Comparison of ENCODE assay signal across 8 cellular contexts in the genomic region with DNA sequence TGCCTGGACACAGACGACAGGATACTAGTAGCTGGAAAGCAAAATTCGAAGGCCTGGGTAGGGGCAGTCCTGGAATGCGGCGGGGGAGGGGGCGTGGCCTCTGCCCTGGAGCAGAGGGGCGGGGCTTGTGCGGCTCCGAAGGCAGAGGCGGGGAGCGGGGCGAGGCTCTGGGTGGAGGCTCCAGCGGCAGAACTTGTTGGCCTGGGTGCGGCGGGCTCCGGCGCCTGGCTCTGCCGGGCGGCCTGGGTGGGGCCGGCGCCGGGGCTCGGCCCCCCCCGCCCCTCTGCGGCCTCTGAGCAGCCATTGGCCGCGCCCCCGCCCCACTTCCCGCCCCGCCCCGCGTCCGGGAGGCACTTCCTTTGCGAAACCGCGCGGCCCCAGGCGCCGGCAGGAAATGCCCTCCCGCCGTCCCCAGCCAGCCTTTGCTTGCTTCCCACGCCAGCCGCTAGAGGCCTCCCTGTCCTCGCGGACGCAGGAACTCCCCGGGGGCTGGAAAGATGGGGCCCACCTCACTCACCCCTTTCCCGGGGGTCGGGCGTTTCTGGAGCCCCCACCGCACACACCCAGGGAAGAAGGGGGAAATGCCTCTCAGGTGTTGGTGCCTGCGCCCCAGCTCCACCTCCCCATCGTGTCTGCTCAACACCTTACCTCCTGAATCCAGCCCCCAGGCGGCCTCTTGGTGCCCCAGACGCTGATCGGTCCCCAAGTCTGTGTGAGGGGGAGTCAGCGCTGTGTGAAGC. TPM values are rescaled to one million over a fixed set of nuclear protein-coding genes. Genes with fewer than 3 reads are reported as not detected.
A peak's percentile ranks its signal among the peaks of the same experiment; 100 is the strongest.
DNase-seq lines count a peak whose midpoint lies in the region; ATAC-seq and TF ChIP-seq lines count a peak whose summit lies in the region.

No MANE protein-coding gene starts in this region.

- intact Hi-C loops in CD4-positive, alpha-beta memory T cell (cut with micrococcal nuclease), result loop anchor here (1.0 to 5.0 kb wide), 11 partner anchors 10 to 981 kb away; a partner anchor contains a TSS
- intact Hi-C loops in dendritic cell treated with granulocyte-macrophage colony-stimulating factor and Interleukin-4, amounts not matched to agents 40 ng/mL and 50 ng/mL, for 4 days (cut with micrococcal nuclease), result loop anchor here (1.0 to 2.0 kb wide), 2 partner anchors 10 to 60 kb away; no protein-coding TSS in a partner anchor
- intact Hi-C loops in right lobe of liver (cut with DNase I), result loop anchor here (5.0 to 10.0 kb wide), 3 partner anchors 58 to 248 kb away; a partner anchor contains a TSS

- WGBS in right lobe of liver (ENCODE audit: insufficient coverage, low coverage, low lambda C conversion rate, missing lambda C conversion rate), result 0% methylated on average over 9 of the region's 56 CpGs

- no peaks in the 10 kb centered on the region for H3K27me3 ChIP-seq in CD4-positive, alpha-beta memory T cell (ENCODE audit: insufficient read depth, low read length)
- no peaks in the 10 kb centered on the region for H3K27me3 ChIP-seq in right lobe of liver

- peak; percentile 88 to 92 (median 91) for DNase-seq in CD4-positive, alpha-beta memory T cell
- peak; percentile 96 for DNase-seq in NCI-H748 (lab: John Stamatoyannopoulos, UW; ENCODE audit: unreplicated experiment)
- peak; percentile 75 to 88 for DNase-seq in activated CD4-positive, alpha-beta T cell treated with anti-CD3 and anti-CD28 coated beads, Interleukin-2, amount 50 U/mL, for 24 hours (ENCODE audit: low read depth in 1 of 2, low spot score in 1 of 2)
- DNase-seq in right lobe of liver, result peak; percentile 98 to 99 (median 99)
- DNase-seq in stimulated activated CD4-positive, alpha-beta T cell treated with anti-CD3 and anti-CD28 coated beads, Interleukin-4, amount 100 ng/mL, for 24 hours, result peak; percentile 91

- H3K9me3 ChIP-seq in CD4-positive, alpha-beta memory T cell (ENCODE audit: control insufficient read depth in 1 of 2, low read length in 2 of 2), result no peaks in the 10 kb centered on the region
- no peaks in the 10 kb centered on the region for H3K9me3 ChIP-seq in right lobe of liver

- peak overlapping the region; percentile 71 for H3K27ac ChIP-seq in CD4-positive, alpha-beta memory T cell (ENCODE audit: low read depth, low read length)
- peak overlapping the region; percentile 77 to 82 (median 79) for H3K27ac ChIP-seq in right lobe of liver

- CTCF ChIA-PET in CD4-positive, alpha-beta memory T cell (lab: Charles Lee; ENCODE audit: partially characterized antibody), result interaction anchor here (0.5 to 2.7 kb wide), 11 partner anchors 10 to 281 kb away, joined by 3 to 18 read pairs (median 4); a partner anchor contains a TSS

- no peaks in the 10 kb centered on the region for H3K9me3 Mint-ChIP-seq in CD4-positive, alpha-beta memory T cell
- no peaks in the 10 kb centered on the region for H3K9me3 Mint-ChIP-seq in dendritic cell treated with granulocyte-macrophage colony-stimulating factor and Interleukin-4, amounts not matched to agents 40 ng/mL and 50 ng/mL, for 4 days

- H3K36me3 ChIP-seq in CD4-positive, alpha-beta memory T cell (ENCODE audit: insufficient read depth, low read length), result peaks cover 25% of the 10 kb centered on the region
- peaks cover 0 to 37% (median 16%) of the 10 kb centered on the region in 4 donors for H3K36me3 ChIP-seq in right lobe of liver

- H3K27ac Mint-ChIP-seq in CD4-positive, alpha-beta memory T cell, result peak overlapping the region; percentile 93 to 100 (median 96)
- peak overlapping the region; percentile 89 for H3K27ac Mint-ChIP-seq in dendritic cell treated with granulocyte-macrophage colony-stimulating factor and Interleukin-4, amounts not matched to agents 40 ng/mL and 50 ng/mL, for 4 days

- no peaks in the 10 kb centered on the region for H3K27me3 Mint-ChIP-seq in CD4-positive, alpha-beta memory T cell
- no peaks in the 10 kb centered on the region for H3K27me3 Mint-ChIP-seq in dendritic cell treated with granulocyte-macrophage colony-stimulating factor and Interleukin-4, amounts not matched to agents 40 ng/mL and 50 ng/mL, for 4 days

- peak; percentile 74 for ATAC-seq in GM19438 (IDR thresholded peaks at IDR 0.05; ENCODE audit: low read depth, unreplicated experiment)
- ATAC-seq in HG03565 (IDR thresholded peaks at IDR 0.05; ENCODE audit: unreplicated experiment), result peak; percentile 65
- peak; percentile 85 to 94 (median 88) for ATAC-seq in right lobe of liver

- peaks cover 6 to 40% of the 10 kb centered on the region in 2 donors for H3K36me3 Mint-ChIP-seq in CD4-positive, alpha-beta memory T cell
- peaks cover 45% of the 10 kb centered on the region for H3K36me3 Mint-ChIP-seq in dendritic cell treated with granulocyte-macrophage colony-stimulating factor and Interleukin-4, amounts not matched to agents 40 ng/mL and 50 ng/mL, for 4 days (ENCODE audit: low read depth)

- peak overlapping the region; percentile 34 to 63 for H3K4me3 ChIP-seq in CD4-positive, alpha-beta memory T cell (ENCODE audit: low read length in 2 of 2)
- peak overlapping the region; percentile 40 to 56 (median 53) for H3K4me3 ChIP-seq in right lobe of liver

- peak overlapping the region; percentile 80 to 91 (median 87) for H3K4me3 Mint-ChIP-seq in CD4-positive, alpha-beta memory T cell
- peak overlapping the region; percentile 60 for H3K4me3 Mint-ChIP-seq in dendritic cell treated with granulocyte-macrophage colony-stimulating factor and Interleukin-4, amounts not matched to agents 40 ng/mL and 50 ng/mL, for 4 days

- TF ChIP-seq POLR2A in right lobe of liver (IDR thresholded peaks at IDR 0.05), result peak; percentile 56

- POLR2A ChIA-PET in CD4-positive, alpha-beta memory T cell (lab: Charles Lee; ENCODE audit: partially characterized antibody), result interaction anchor here (0.8 to 6.1 kb wide), 20 partner anchors 9 to 841 kb away, joined by 3 to 109 read pairs (median 4); a partner anchor contains a TSS

- H3K4me1 Mint-ChIP-seq in CD4-positive, alpha-beta memory T cell, result peaks cover 32 to 67% (median 50%) of the 10 kb centered on the region in 4 donors
- peaks cover 69% of the 10 kb centered on the region for H3K4me1 Mint-ChIP-seq in dendritic cell treated with granulocyte-macrophage colony-stimulating factor and Interleukin-4, amounts not matched to agents 40 ng/mL and 50 ng/mL, for 4 days (ENCODE audit: low read depth)

- peaks cover 62% of the 10 kb centered on the region for H3K4me1 ChIP-seq in CD4-positive, alpha-beta memory T cell (ENCODE audit: insufficient read depth, low read length)
- peaks cover 0 to 44% (median 21%) of the 10 kb centered on the region in 4 donors for H3K4me1 ChIP-seq in right lobe of liver

- TF ChIP-seq CTCF in right lobe of liver (IDR thresholded peaks at IDR 0.05), result peak; percentile 79 to 83 (median 81)

RNA-seq across cellular contexts. Expression of a gene that starts 6.7 kb away (rescaled TPM):
- 100 to 1,000 TPM; 182 to 183 TPM for total RNA-seq in CD4-positive, alpha-beta memory T cell
- polyA plus RNA-seq in CD4-positive, alpha-beta memory T cell, result 10 to 100 TPM; 26.4 to 37.7 TPM
- total RNA-seq in right lobe of liver, result 10 to 100 TPM; 55.1 to 95.9 (median 75.6) TPM

RNA-seq across cellular contexts. Expression of a gene that starts 12.5 kb away (rescaled TPM):
- total RNA-seq in CD4-positive, alpha-beta memory T cell, result not detected
- not detected for polyA plus RNA-seq in CD4-positive, alpha-beta memory T cell
- total RNA-seq in right lobe of liver, result 100 to 1,000 TPM in 1 of 6 experiments, 10 to 100 TPM in 2, 1 to 10 TPM in 3; 2.1 to 118 (median 19.1) TPM

RNA-seq across cellular contexts. Expression of a gene that starts 24.3 kb away (rescaled TPM):
- 1 to 10 TPM; 1.3 to 1.9 TPM for total RNA-seq in CD4-positive, alpha-beta memory T cell
- under 1 TPM; 0.37 to 0.92 TPM for polyA plus RNA-seq in CD4-positive, alpha-beta memory T cell
- total RNA-seq in right lobe of liver, result 10 to 100 TPM in 3 of 6 experiments, 1 to 10 TPM in 3; 4.2 to 13.2 (median 11.0) TPM

RNA-seq across cellular contexts. Expression of a gene that starts 49.7 kb away (rescaled TPM):
- total RNA-seq in CD4-positive, alpha-beta memory T cell, result not detected
- polyA plus RNA-seq in CD4-positive, alpha-beta memory T cell, result not detected
- not detected for total RNA-seq in right lobe of liver

Comparison
In these comparisons a context has a peak if more than half of its experiments do, and no peak if none do; other contexts are left out.
1. Peak in every context shown above with its lines: DNase-seq, ATAC-seq, H3K4me3 ChIP-seq and H3K27ac ChIP-seq.